1 cellular context compared by ENCODE assay signal in the genomic region with DNA sequence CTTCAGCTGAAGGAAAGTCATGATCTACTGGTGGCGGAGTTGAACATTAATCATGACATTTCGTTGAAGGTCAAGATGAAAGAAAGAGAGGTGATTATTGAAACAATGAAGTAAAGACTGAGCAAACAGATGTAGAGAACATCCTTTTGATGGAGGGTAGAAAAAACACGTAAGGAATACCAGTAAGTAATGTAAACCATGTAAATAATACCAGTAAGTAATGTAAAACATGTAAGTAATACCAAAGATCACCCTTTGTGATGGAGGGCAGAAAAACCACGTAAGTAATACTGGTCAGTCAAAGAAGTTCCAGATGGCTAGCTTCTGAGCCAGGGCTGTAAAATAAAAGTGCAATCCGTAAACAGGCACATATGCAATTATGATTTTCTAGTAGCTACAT.
A peak's percentile ranks its signal among the peaks of the same experiment; 100 is the strongest.
TF ChIP-seq lines count a peak whose summit lies in the region.

No MANE protein-coding gene starts in this region.

TF ChIP-seq in HepG2, 621 proteins besides CTCF, POLR2A, EP300 and RAD21 (continued from another document and continues in another):
- TF ChIP-seq, protein P1, sequence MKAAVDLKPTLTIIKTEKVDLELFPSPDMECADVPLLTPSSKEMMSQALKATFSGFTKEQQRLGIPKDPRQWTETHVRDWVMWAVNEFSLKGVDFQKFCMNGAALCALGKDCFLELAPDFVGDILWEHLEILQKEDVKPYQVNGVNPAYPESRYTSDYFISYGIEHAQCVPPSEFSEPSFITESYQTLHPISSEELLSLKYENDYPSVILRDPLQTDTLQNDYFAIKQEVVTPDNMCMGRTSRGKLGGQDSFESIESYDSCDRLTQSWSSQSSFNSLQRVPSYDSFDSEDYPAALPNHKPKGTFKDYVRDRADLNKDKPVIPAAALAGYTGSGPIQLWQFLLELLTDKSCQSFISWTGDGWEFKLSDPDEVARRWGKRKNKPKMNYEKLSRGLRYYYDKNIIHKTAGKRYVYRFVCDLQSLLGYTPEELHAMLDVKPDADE (CRISPR knock-in tag; IDR thresholded peaks at IDR 0.05): no peak
- TF ChIP-seq ZNF232 (CRISPR knock-in tag; IDR thresholded peaks at IDR 0.05; ENCODE audit: borderline replicate concordance) (no peak), ZNF547 (CRISPR knock-in tag; IDR thresholded peaks at IDR 0.05) (no peak), KLF9 (CRISPR knock-in tag; IDR thresholded peaks at IDR 0.05; ENCODE audit: low read depth) (no peak), ZBTB8A (CRISPR knock-in tag; IDR thresholded peaks at IDR 0.05; ENCODE audit: borderline replicate concordance, low read depth) (no peak), NBN (conservative IDR thresholded peaks at IDR 0.05) (no peak), ZNF253 (CRISPR knock-in tag; IDR thresholded peaks at IDR 0.05; ENCODE audit: borderline replicate concordance) (no peak), SNRNP70 (IDR thresholded peaks at IDR 0.05; ENCODE audit: low read depth, low read length) (no peak), ZNF850 (CRISPR knock-in tag; conservative IDR thresholded peaks at IDR 0.05) (no peak), ZFP62 (CRISPR knock-in tag; IDR thresholded peaks at IDR 0.05) (no peak), ZNF274 (CRISPR knock-in tag; IDR thresholded peaks at IDR 0.05) (no peak), RBM22 (optimal IDR thresholded peaks at IDR 0.05; ENCODE audit: low read length) (no peak), NR2F2 (IDR thresholded peaks at IDR 0.05; ENCODE audit: borderline replicate concordance, low read depth) (peak; percentile 92), RXRB (CRISPR knock-in tag; IDR thresholded peaks at IDR 0.05; ENCODE audit: borderline replicate concordance) (peak; percentile 80; the same call in 1 of the 2 replicates), RARA (CRISPR knock-in tag; IDR thresholded peaks at IDR 0.05) (peak; percentile 88), ZNF720 (CRISPR knock-in tag; IDR thresholded peaks at IDR 0.05) (no peak), ZNF550 (CRISPR knock-in tag; IDR thresholded peaks at IDR 0.05; ENCODE audit: borderline replicate concordance) (no peak), TEAD3 (CRISPR knock-in tag; optimal IDR thresholded peaks at IDR 0.05; ENCODE audit: borderline replicate concordance) (peak; percentile 73), ZNF816 (CRISPR knock-in tag; IDR thresholded peaks at IDR 0.05; ENCODE audit: borderline replicate concordance) (no peak), ZNF451 (CRISPR knock-in tag; IDR thresholded peaks at IDR 0.05) (no peak), KDM5A (IDR thresholded peaks at IDR 0.05; ENCODE audit: borderline replicate concordance, low read length) (no peak), ZNF839 (CRISPR knock-in tag; IDR thresholded peaks at IDR 0.05; ENCODE audit: borderline replicate concordance) (no peak), MYC (CRISPR knock-in tag; IDR thresholded peaks at IDR 0.05; ENCODE audit: borderline replicate concordance) (no peak), PHF21A (CRISPR knock-in tag; IDR thresholded peaks at IDR 0.05) (no peak), SP4 (CRISPR knock-in tag; IDR thresholded peaks at IDR 0.05) (no peak), HHEX (CRISPR knock-in tag; IDR thresholded peaks at IDR 0.05) (peak; percentile 42; the same call in 1 of the 2 replicates), GFI1 (CRISPR knock-in tag; IDR thresholded peaks at IDR 0.05; ENCODE audit: borderline replicate concordance) (no peak), XBP1 (CRISPR knock-in tag; IDR thresholded peaks at IDR 0.05) (no peak), ZNF124 (CRISPR knock-in tag; IDR thresholded peaks at IDR 0.05) (no peak), TBX2 (CRISPR knock-in tag; IDR thresholded peaks at IDR 0.05; ENCODE audit: borderline replicate concordance) (peak; percentile 52; the same call in 1 of the 2 replicates), ZNF251 (CRISPR knock-in tag; IDR thresholded peaks at IDR 0.05) (no peak), JARID2 (CRISPR knock-in tag; IDR thresholded peaks at IDR 0.05; ENCODE audit: insufficient replicate concordance) (no peak), RFX1 (IDR thresholded peaks at IDR 0.05) (no peak), ZNF557 (CRISPR knock-in tag; IDR thresholded peaks at IDR 0.05) (no peak), ZNF367 (CRISPR knock-in tag; IDR thresholded peaks at IDR 0.05; ENCODE audit: borderline replicate concordance) (no peak), RFX3 (CRISPR knock-in tag; IDR thresholded peaks at IDR 0.05) (0 out of 2 replicates have a peak, but pooled peaks have one; percentile 17), KDM1A (CRISPR knock-in tag; IDR thresholded peaks at IDR 0.05) (peak; percentile 76; the same call in 1 of the 2 replicates), BHLHE40 (IDR thresholded peaks at IDR 0.05; ENCODE audit: low read length) (no peak), MIER3 (CRISPR knock-in tag; IDR thresholded peaks at IDR 0.05; ENCODE audit: borderline replicate concordance) (no peak), ELF3 (CRISPR knock-in tag; IDR thresholded peaks at IDR 0.05) (peak; percentile 58; the same call in 1 of the 2 replicates), ZNF501 (CRISPR knock-in tag; IDR thresholded peaks at IDR 0.05) (no peak), ESRRA (CRISPR knock-in tag; IDR thresholded peaks at IDR 0.05; ENCODE audit: low read depth) (no peak), HMG20B (CRISPR knock-in tag; conservative IDR thresholded peaks at IDR 0.05) (0 out of 2 replicates have a peak, but pooled peaks have one; percentile 56), ZNF256 (CRISPR knock-in tag; conservative IDR thresholded peaks at IDR 0.05) (no peak)
- TF ChIP-seq, protein P2, sequence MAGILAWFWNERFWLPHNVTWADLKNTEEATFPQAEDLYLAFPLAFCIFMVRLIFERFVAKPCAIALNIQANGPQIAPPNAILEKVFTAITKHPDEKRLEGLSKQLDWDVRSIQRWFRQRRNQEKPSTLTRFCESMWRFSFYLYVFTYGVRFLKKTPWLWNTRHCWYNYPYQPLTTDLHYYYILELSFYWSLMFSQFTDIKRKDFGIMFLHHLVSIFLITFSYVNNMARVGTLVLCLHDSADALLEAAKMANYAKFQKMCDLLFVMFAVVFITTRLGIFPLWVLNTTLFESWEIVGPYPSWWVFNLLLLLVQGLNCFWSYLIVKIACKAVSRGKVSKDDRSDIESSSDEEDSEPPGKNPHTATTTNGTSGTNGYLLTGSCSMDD (CRISPR knock-in tag; IDR thresholded peaks at IDR 0.05): no peak
- TF ChIP-seq, protein P3, sequence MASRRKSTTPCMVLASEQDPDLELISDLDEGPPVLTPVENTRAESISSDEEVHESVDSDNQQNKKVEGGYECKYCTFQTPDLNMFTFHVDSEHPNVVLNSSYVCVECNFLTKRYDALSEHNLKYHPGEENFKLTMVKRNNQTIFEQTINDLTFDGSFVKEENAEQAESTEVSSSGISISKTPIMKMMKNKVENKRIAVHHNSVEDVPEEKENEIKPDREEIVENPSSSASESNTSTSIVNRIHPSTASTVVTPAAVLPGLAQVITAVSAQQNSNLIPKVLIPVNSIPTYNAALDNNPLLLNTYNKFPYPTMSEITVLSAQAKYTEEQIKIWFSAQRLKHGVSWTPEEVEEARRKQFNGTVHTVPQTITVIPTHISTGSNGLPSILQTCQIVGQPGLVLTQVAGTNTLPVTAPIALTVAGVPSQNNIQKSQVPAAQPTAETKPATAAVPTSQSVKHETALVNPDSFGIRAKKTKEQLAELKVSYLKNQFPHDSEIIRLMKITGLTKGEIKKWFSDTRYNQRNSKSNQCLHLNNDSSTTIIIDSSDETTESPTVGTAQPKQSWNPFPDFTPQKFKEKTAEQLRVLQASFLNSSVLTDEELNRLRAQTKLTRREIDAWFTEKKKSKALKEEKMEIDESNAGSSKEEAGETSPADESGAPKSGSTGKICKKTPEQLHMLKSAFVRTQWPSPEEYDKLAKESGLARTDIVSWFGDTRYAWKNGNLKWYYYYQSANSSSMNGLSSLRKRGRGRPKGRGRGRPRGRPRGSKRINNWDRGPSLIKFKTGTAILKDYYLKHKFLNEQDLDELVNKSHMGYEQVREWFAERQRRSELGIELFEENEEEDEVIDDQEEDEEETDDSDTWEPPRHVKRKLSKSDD (CRISPR knock-in tag; IDR thresholded peaks at IDR 0.05; ENCODE audit: low read depth): peak; percentile 45; the same call in 1 of the 2 replicates
- TF ChIP-seq, protein P4, sequence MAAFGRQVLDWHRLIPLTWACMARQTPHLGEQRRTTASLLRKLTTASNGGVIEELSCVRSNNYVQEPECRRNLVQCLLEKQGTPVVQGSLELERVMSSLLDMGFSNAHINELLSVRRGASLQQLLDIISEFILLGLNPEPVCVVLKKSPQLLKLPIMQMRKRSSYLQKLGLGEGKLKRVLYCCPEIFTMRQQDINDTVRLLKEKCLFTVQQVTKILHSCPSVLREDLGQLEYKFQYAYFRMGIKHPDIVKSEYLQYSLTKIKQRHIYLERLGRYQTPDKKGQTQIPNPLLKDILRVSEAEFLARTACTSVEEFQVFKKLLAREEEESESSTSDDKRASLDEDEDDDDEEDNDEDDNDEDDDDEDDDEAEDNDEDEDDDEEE (CRISPR knock-in tag; IDR thresholded peaks at IDR 0.05): no peak
- TF ChIP-seq, protein P5, sequence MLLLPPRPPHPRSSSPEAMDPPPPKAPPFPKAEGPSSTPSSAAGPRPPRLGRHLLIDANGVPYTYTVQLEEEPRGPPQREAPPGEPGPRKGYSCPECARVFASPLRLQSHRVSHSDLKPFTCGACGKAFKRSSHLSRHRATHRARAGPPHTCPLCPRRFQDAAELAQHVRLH (CRISPR knock-in tag; IDR thresholded peaks at IDR 0.05; ENCODE audit: borderline replicate concordance, low read depth): no peak
- TF ChIP-seq, protein P6, sequence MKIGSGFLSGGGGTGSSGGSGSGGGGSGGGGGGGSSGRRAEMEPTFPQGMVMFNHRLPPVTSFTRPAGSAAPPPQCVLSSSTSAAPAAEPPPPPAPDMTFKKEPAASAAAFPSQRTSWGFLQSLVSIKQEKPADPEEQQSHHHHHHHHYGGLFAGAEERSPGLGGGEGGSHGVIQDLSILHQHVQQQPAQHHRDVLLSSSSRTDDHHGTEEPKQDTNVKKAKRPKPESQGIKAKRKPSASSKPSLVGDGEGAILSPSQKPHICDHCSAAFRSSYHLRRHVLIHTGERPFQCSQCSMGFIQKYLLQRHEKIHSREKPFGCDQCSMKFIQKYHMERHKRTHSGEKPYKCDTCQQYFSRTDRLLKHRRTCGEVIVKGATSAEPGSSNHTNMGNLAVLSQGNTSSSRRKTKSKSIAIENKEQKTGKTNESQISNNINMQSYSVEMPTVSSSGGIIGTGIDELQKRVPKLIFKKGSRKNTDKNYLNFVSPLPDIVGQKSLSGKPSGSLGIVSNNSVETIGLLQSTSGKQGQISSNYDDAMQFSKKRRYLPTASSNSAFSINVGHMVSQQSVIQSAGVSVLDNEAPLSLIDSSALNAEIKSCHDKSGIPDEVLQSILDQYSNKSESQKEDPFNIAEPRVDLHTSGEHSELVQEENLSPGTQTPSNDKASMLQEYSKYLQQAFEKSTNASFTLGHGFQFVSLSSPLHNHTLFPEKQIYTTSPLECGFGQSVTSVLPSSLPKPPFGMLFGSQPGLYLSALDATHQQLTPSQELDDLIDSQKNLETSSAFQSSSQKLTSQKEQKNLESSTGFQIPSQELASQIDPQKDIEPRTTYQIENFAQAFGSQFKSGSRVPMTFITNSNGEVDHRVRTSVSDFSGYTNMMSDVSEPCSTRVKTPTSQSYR (CRISPR knock-in tag; IDR thresholded peaks at IDR 0.05; ENCODE audit: borderline replicate concordance): peak; percentile 42; the same call in 1 of the 2 replicates
- TF ChIP-seq, protein P7, sequence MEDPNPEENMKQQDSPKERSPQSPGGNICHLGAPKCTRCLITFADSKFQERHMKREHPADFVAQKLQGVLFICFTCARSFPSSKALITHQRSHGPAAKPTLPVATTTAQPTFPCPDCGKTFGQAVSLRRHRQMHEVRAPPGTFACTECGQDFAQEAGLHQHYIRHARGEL (CRISPR knock-in tag; IDR thresholded peaks at IDR 0.05): no peak
- TF ChIP-seq, protein P8, sequence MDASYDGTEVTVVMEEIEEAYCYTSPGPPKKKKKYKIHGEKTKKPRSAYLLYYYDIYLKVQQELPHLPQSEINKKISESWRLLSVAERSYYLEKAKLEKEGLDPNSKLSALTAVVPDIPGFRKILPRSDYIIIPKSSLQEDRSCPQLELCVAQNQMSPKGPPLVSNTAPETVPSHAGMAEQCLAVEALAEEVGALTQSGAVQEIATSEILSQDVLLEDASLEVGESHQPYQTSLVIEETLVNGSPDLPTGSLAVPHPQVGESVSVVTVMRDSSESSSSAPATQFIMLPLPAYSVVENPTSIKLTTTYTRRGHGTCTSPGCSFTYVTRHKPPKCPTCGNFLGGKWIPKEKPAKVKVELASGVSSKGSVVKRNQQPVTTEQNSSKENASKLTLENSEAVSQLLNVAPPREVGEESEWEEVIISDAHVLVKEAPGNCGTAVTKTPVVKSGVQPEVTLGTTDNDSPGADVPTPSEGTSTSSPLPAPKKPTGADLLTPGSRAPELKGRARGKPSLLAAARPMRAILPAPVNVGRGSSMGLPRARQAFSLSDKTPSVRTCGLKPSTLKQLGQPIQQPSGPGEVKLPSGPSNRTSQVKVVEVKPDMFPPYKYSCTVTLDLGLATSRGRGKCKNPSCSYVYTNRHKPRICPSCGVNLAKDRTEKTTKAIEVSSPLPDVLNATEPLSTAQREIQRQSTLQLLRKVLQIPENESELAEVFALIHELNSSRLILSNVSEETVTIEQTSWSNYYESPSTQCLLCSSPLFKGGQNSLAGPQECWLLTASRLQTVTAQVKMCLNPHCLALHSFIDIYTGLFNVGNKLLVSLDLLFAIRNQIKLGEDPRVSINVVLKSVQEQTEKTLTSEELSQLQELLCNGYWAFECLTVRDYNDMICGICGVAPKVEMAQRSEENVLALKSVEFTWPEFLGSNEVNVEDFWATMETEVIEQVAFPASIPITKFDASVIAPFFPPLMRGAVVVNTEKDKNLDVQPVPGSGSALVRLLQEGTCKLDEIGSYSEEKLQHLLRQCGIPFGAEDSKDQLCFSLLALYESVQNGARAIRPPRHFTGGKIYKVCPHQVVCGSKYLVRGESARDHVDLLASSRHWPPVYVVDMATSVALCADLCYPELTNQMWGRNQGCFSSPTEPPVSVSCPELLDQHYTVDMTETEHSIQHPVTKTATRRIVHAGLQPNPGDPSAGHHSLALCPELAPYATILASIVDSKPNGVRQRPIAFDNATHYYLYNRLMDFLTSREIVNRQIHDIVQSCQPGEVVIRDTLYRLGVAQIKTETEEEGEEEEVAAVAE (CRISPR knock-in tag; IDR thresholded peaks at IDR 0.05; ENCODE audit: borderline replicate concordance): no peak
